ENCODE assay signal across 2 cellular contexts in genomic region chr13:21435231-21435630, GRCh38.
TF ChIP-seq lines count a peak whose summit lies in the region.

No MANE protein-coding gene starts in this region.

TF ChIP-seq in A549, 52 proteins besides CTCF, POLR2A, EP300 and RAD21 (continued from another document):
- TF ChIP-seq POLR2AphosphoS2 (conservative IDR thresholded peaks at IDR 0.05; ENCODE audit: low read length), result no peak
- no peak for TF ChIP-seq ZFP36 (IDR thresholded peaks at IDR 0.05; ENCODE audit: borderline replicate concordance, partially characterized antibody)
- TF ChIP-seq CEBPB (IDR thresholded peaks at IDR 0.05), result no peak
- TF ChIP-seq RNF2 (IDR thresholded peaks at IDR 0.05; ENCODE audit: borderline replicate concordance, low read depth), result no peak
- no peak for TF ChIP-seq RCOR1 (IDR thresholded peaks at IDR 0.05; ENCODE audit: low read depth, low read length)
- no peak for TF ChIP-seq E2F6 (IDR thresholded peaks at IDR 0.05; ENCODE audit: borderline replicate concordance, low read depth)
- TF ChIP-seq PHF8 (IDR thresholded peaks at IDR 0.05; ENCODE audit: borderline replicate concordance, low read depth), result no peak
- TF ChIP-seq ZSCAN20 (CRISPR knock-in tag; IDR thresholded peaks at IDR 0.05), result no peak
- TF ChIP-seq MYC (IDR thresholded peaks at IDR 0.05; ENCODE audit: borderline replicate concordance, low read length), result no peak
- TF ChIP-seq JUN (IDR thresholded peaks at IDR 0.05), result no peak
- no peak for TF ChIP-seq HOXB13 (CRISPR knock-in tag; IDR thresholded peaks at IDR 0.05; ENCODE audit: low read depth)
- TF ChIP-seq ZC3H11A (IDR thresholded peaks at IDR 0.05), result no peak

TF ChIP-seq in HCT116, 20 proteins besides CTCF, POLR2A, EP300 and RAD21 (continued from another document):
- TF ChIP-seq MAX (IDR thresholded peaks at IDR 0.05), result no peak
- TF ChIP-seq YY1 (IDR thresholded peaks at IDR 0.05; ENCODE audit: extremely low read depth, insufficient replicate concordance, low read depth, low read length), result no peak
- TF ChIP-seq POLR2AphosphoS5 (IDR thresholded peaks at IDR 0.05; ENCODE audit: low read depth, low read length), result no peak
- TF ChIP-seq ZBTB33 (IDR thresholded peaks at IDR 0.05; ENCODE audit: extremely low read depth, insufficient replicate concordance, low read length), result no peak
